13 cellular contexts compared by ENCODE assay signal in the genomic region with DNA sequence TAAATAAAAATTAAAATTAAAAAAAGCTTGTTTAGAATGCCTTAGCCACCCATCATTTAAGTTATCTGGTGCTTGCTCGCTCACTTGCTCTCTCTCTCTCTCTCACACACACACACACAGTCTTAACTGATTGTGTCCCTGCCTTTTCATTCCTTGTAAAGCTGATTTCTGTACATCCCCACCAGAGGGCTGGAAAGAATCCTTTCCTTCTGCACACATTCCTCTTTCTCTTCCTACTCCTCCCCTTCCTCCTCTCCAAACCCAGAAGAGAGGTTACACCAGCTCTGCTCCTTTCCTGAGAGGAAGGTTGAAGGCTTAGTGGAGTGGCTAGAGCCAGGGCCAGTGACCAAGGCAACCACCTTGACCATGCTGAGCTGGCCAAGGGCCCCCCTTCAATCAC. TPM values are rescaled to one million over a fixed set of nuclear protein-coding genes. Genes with fewer than 3 reads are reported as not detected.
DNase-seq lines count a peak whose midpoint lies in the region; ATAC-seq and TF ChIP-seq lines count a peak whose summit lies in the region.
"Had no signal": no experiment of that assay in that cellular context is flagged by ENCODE, and none has a peak within 500 bp of the region (broad histone marks: within the 10 kb centered on the region; RNA-seq: fewer than 3 reads in every experiment).

No MANE protein-coding gene starts in this region.

- DNase-seq in DMS53 (lab: John Stamatoyannopoulos, UW) = peak; percentile 14
- no peak for DNase-seq in DMS53 treated with DMSO at 0.1 percent for 48 hours (lab: John Stamatoyannopoulos, UW; ENCODE audit: unreplicated experiment)
- peak; percentile 34 for DNase-seq in HFFc6
- DNase-seq in astrocyte of the spinal cord (ENCODE audit: low read depth, low spot score) = no peak
- no peak for DNase-seq in naive thymus-derived CD4-positive, alpha-beta T cell
- no peak for DNase-seq in NCI-H1694 treated with DMSO at 0.1 percent for 48 hours (lab: John Stamatoyannopoulos, UW)
- DNase-seq in amniotic stem cell (lab: John Stamatoyannopoulos, UW) = no peak
- no peak for DNase-seq in tibial artery
- DNase-seq: 8988T, NCI-H524 treated with DMSO at 0.1 percent for 48 hours had no signal

- ATAC-seq in naive thymus-derived CD4-positive, alpha-beta T cell = no peak
- ATAC-seq: stimulated activated memory B cell treated with anti-CD40 and anti-IgM and Interleukin-4, amounts not matched to agents 10 μg/mL and 1 μg/mL and 100 μg/mL, for 72 hours had no signal

- H3K9me3 Mint-ChIP-seq in HFFc6 = no peaks in the 10 kb centered on the region
- no peaks in the 10 kb centered on the region for H3K9me3 Mint-ChIP-seq in naive thymus-derived CD4-positive, alpha-beta T cell
- H3K9me3 Mint-ChIP-seq: dendritic cell treated with granulocyte-macrophage colony-stimulating factor and Interleukin-4, amounts not matched to agents 40 ng/mL and 50 ng/mL, for 4 days; stimulated activated memory B cell treated with anti-CD40 and anti-IgM and Interleukin-4, amounts not matched to agents 10 μg/mL and 1 μg/mL and 100 μg/mL, for 72 hours had no signal

- peaks cover 19% of the 10 kb centered on the region for H3K36me3 Mint-ChIP-seq in HFFc6 (ENCODE audit: low read depth)
- H3K36me3 Mint-ChIP-seq in naive thymus-derived CD4-positive, alpha-beta T cell = peaks cover 0 to 25% (median 4%) of the 10 kb centered on the region in 5 donors

- H3K27ac ChIP-seq in naive thymus-derived CD4-positive, alpha-beta T cell (ENCODE audit: low read depth, low read length) = peak overlapping the region; percentile 43
- H3K27ac ChIP-seq in tibial artery = no peak overlapping the region

- H3K27me3 Mint-ChIP-seq in HFFc6 (ENCODE audit: insufficient read depth) = no peaks in the 10 kb centered on the region; the same call in 1 of the 2 replicates
- no peaks in the 10 kb centered on the region for H3K27me3 Mint-ChIP-seq in naive thymus-derived CD4-positive, alpha-beta T cell
- H3K27me3 Mint-ChIP-seq: dendritic cell treated with granulocyte-macrophage colony-stimulating factor and Interleukin-4, amounts not matched to agents 40 ng/mL and 50 ng/mL, for 4 days; stimulated activated memory B cell treated with anti-CD40 and anti-IgM and Interleukin-4, amounts not matched to agents 10 μg/mL and 1 μg/mL and 100 μg/mL, for 72 hours had no signal

- H3K36me3 ChIP-seq in naive thymus-derived CD4-positive, alpha-beta T cell (ENCODE audit: control insufficient read depth in 2 of 3, insufficient read depth in 3 of 3, low read length in 3 of 3) = peaks cover 0 to 35% (median 0%) of the 10 kb centered on the region in 3 experiments
- no peaks in the 10 kb centered on the region for H3K36me3 ChIP-seq in tibial artery

- intact Hi-C loops in naive thymus-derived CD4-positive, alpha-beta T cell (cut with micrococcal nuclease) = no loop called here
- intact Hi-C loops in tibial artery (cut with DNase I; ENCODE audit: low total_unique reads) = no loop called here

- in situ Hi-C loops in astrocyte of the spinal cord (cut with HindIII; ENCODE audit: low sequenced_read_pairs) = no loop called here

- TF ChIP-seq CTCF in HFFc6 (IDR thresholded peaks at IDR 0.05) (peak; percentile 56), astrocyte of the spinal cord (IDR thresholded peaks at IDR 0.05; ENCODE audit: low read depth, low read length) (peak; percentile 11), tibial artery (IDR thresholded peaks at IDR 0.05) (no peak)

- CTCF ChIA-PET in naive thymus-derived CD4-positive, alpha-beta T cell (lab: Charles Lee) = interaction anchor here (1.1 to 1.3 kb wide), 2 partner anchors 11 to 103 kb away, joined by 4 to 7 read pairs; no protein-coding TSS in a partner anchor

- no peak overlapping the region for H3K4me3 Mint-ChIP-seq in HFFc6
- peak overlapping the region in 4 of 10 donors; percentile 1 to 61 (median 10) for H3K4me3 Mint-ChIP-seq in naive thymus-derived CD4-positive, alpha-beta T cell
- H3K4me3 Mint-ChIP-seq: dendritic cell treated with granulocyte-macrophage colony-stimulating factor and Interleukin-4, amounts not matched to agents 40 ng/mL and 50 ng/mL, for 4 days; stimulated activated memory B cell treated with anti-CD40 and anti-IgM and Interleukin-4, amounts not matched to agents 10 μg/mL and 1 μg/mL and 100 μg/mL, for 72 hours had no signal

- H3K4me1 ChIP-seq in naive thymus-derived CD4-positive, alpha-beta T cell (ENCODE audit: control insufficient read depth in 2 of 2, insufficient read depth in 2 of 2, low read length in 2 of 2) = peaks cover 37 to 42% of the 10 kb centered on the region in 2 donors
- peaks cover 0 to 7% (median 0%) of the 10 kb centered on the region in 4 donors for H3K4me1 ChIP-seq in tibial artery

- POLR2A ChIA-PET in naive thymus-derived CD4-positive, alpha-beta T cell (lab: Charles Lee) = interaction anchor here (0.8 to 9.2 kb wide), 5 partner anchors 8 to 24 kb away, joined by 3 to 57 read pairs (median 3); no protein-coding TSS in a partner anchor

- H3K4me3 ChIP-seq in astrocyte of the spinal cord (ENCODE audit: low read depth, low read length) (no peak overlapping the region), tibial artery (no peak overlapping the region)
- H3K4me3 ChIP-seq in naive thymus-derived CD4-positive, alpha-beta T cell (ENCODE audit: low read length) = no peak overlapping the region

- H3K4me1 Mint-ChIP-seq in HFFc6 (ENCODE audit: low read depth) = peaks cover 30% of the 10 kb centered on the region
- H3K4me1 Mint-ChIP-seq in naive thymus-derived CD4-positive, alpha-beta T cell = peaks cover 39 to 86% (median 64%) of the 10 kb centered on the region in 7 donors

- no peaks in the 10 kb centered on the region for H3K9me3 ChIP-seq in naive thymus-derived CD4-positive, alpha-beta T cell (ENCODE audit: control insufficient read depth in 2 of 3, low read length in 3 of 3)
- H3K9me3 ChIP-seq in tibial artery = no peaks in the 10 kb centered on the region

- H3K27me3 ChIP-seq in naive thymus-derived CD4-positive, alpha-beta T cell (ENCODE audit: control insufficient read depth in 2 of 2, insufficient read depth in 2 of 2, low read length in 2 of 2) = no peaks in the 10 kb centered on the region
- no peaks in the 10 kb centered on the region for H3K27me3 ChIP-seq in tibial artery

- H3K27ac Mint-ChIP-seq in HFFc6 = peak overlapping the region; percentile 39; the same call in 1 of the 2 replicates
- peak overlapping the region; percentile 8 to 90 (median 74) for H3K27ac Mint-ChIP-seq in naive thymus-derived CD4-positive, alpha-beta T cell
- H3K27ac Mint-ChIP-seq: dendritic cell treated with granulocyte-macrophage colony-stimulating factor and Interleukin-4, amounts not matched to agents 40 ng/mL and 50 ng/mL, for 4 days; stimulated activated memory B cell treated with anti-CD40 and anti-IgM and Interleukin-4, amounts not matched to agents 10 μg/mL and 1 μg/mL and 100 μg/mL, for 72 hours had no signal

RNA-seq across cellular contexts. Expression of a gene that starts 25.7 kb away (rescaled TPM):
- 10 to 100 TPM; 39.8 to 51.6 (median 47.5) TPM for total RNA-seq in HFFc6 (2021; fragmentation: NEBNext Ultra II Directional; extraction: Animal tissue kit (Norgen Biotek cat#: 25700))
- 100 to 1,000 TPM; 244 to 474 (median 311) TPM for total RNA-seq in naive thymus-derived CD4-positive, alpha-beta T cell
- 100 to 1,000 TPM in 1 of 2 donors, 10 to 100 TPM in 1; 55.7 to 141 TPM for polyA plus RNA-seq in naive thymus-derived CD4-positive, alpha-beta T cell

RNA-seq across cellular contexts. Expression of a gene that starts 31.6 kb away (rescaled TPM):
- not detected for total RNA-seq in HFFc6 (2021; fragmentation: NEBNext Ultra II Directional; extraction: Animal tissue kit (Norgen Biotek cat#: 25700))
- not detected for total RNA-seq in naive thymus-derived CD4-positive, alpha-beta T cell
- not detected for polyA plus RNA-seq in naive thymus-derived CD4-positive, alpha-beta T cell
- total RNA-seq: MCF 10A had no signal

Comparison
In these comparisons a context has a peak if more than half of its experiments do, and no peak if none do; other contexts are left out.
1. DNase-seq: peak in DMS53 (single experiment) and HFFc6 (single experiment); none in DMS53 treated with DMSO at 0.1 percent for 48 hours (single experiment), astrocyte of the spinal cord (single experiment), naive thymus-derived CD4-positive, alpha-beta T cell (0 of 9), NCI-H1694 treated with DMSO at 0.1 percent for 48 hours (single experiment), amniotic stem cell (single experiment) and tibial artery (0 of 2).
2. CTCF ChIP-seq: peak in HFFc6 (single experiment) and astrocyte of the spinal cord (single experiment); none in tibial artery (0 of 2).
3. RNA of a gene that starts 25.7 kb away (total RNA-seq): 244 to 474 TPM in naive thymus-derived CD4-positive, alpha-beta T cell; 39.8 to 51.6 TPM in HFFc6; every median in the first group is over 4 times any median in the second.